22 cellular contexts compared by ENCODE assay signal in the genomic region with DNA sequence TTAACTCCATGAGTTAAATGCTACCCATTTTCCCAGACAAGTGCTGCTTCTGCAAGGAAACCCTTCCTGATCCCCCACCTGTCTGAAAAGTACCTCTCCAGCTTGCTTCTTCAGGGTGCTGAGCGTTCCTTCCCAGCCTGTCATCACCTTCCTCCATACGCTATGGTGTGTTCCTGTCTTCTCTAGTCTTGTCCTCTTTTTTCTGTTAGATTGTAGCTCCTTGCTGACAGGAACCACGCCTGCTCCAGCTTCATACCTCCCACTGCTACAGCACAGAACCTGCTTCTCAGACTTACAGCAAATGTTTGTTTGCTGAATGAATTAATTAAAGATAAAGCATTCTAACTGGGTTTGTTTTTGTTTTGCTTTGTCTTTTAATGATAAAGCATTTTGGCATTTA.
"Had no signal": no experiment of that assay in that cellular context is flagged by ENCODE, and none has a peak within 500 bp of the region (broad histone marks: within the 10 kb centered on the region; RNA-seq: fewer than 3 reads in every experiment).

No MANE protein-coding gene starts in this region.

- H3K9me3 Mint-ChIP-seq: activated naive CD8-positive, alpha-beta T cell treated with anti-CD3 and anti-CD28 coated beads, Interleukin-2, amount 50 U/mL, for 24 hours; activated T-cell treated with anti-CD3 and anti-CD28 coated beads, Interleukin-2, amount 50 U/mL, for 4 hours; effector memory CD8-positive, alpha-beta T cell; neural crest cell had no signal

- DNase-seq: activated CD4-positive, alpha-beta T cell treated with anti-CD3 and anti-CD28 coated beads, Interleukin-2, amount 50 U/mL, for 1 hour; activated effector memory CD4-positive, alpha-beta T cell treated with Interleukin-2 at 50 U/mL for 16 hours; activated naive CD4-positive, alpha-beta T cell treated with anti-CD3 and anti-CD28 coated beads, Interleukin-2, amount 50 U/mL, for 16 hours; activated T-cell treated with anti-CD3 and anti-CD28 coated beads, Interleukin-2, amount 50 U/mL, for 4 hours; cortex of kidney; effector memory CD8-positive, alpha-beta T cell; erythroblast; gastrocnemius medialis; glutamatergic neuron; islet precursor cell; left ventricle myocardium inferior; occipital lobe; right cardiac atrium; substantia nigra; T-helper 17 cell; T1000; thyroid gland; upper lobe of left lung; WERI-Rb-1 had no signal

- H3K27ac Mint-ChIP-seq: activated naive CD8-positive, alpha-beta T cell treated with anti-CD3 and anti-CD28 coated beads, Interleukin-2, amount 50 U/mL, for 24 hours; effector memory CD8-positive, alpha-beta T cell; T-helper 17 cell had no signal

- H3K27me3 ChIP-seq: gastrocnemius medialis, thyroid gland, upper lobe of left lung, vagina had no signal

- H3K27ac ChIP-seq: gastrocnemius medialis, left ventricle myocardium inferior, thyroid gland, upper lobe of left lung, vagina, WERI-Rb-1 had no signal

- H3K36me3 ChIP-seq: gastrocnemius medialis, left ventricle myocardium inferior, thyroid gland, upper lobe of left lung, vagina, WERI-Rb-1 had no signal

- H3K4me3 ChIP-seq: gastrocnemius medialis, left ventricle myocardium inferior, thyroid gland, upper lobe of left lung, vagina had no signal

- ATAC-seq: effector memory CD8-positive, alpha-beta T cell; gastrocnemius medialis; right cardiac atrium had no signal

- H3K4me1 ChIP-seq: gastrocnemius medialis, upper lobe of left lung had no signal

- H3K9me3 ChIP-seq: gastrocnemius medialis, left ventricle myocardium inferior, thyroid gland, upper lobe of left lung, vagina had no signal

- H3K4me3 Mint-ChIP-seq: activated naive CD8-positive, alpha-beta T cell treated with anti-CD3 and anti-CD28 coated beads, Interleukin-2, amount 50 U/mL, for 24 hours; activated T-cell treated with anti-CD3 and anti-CD28 coated beads, Interleukin-2, amount 50 U/mL, for 4 hours; effector memory CD8-positive, alpha-beta T cell; neural crest cell; T-helper 17 cell had no signal
